3 cellular contexts compared by ENCODE assay signal in genomic region chr9:107109324-107109723, GRCh38.
"Had no signal": no experiment of that assay in that cellular context is flagged by ENCODE, and none has a peak within 500 bp of the region (broad histone marks: within the 10 kb centered on the region; RNA-seq: fewer than 3 reads in every experiment).

No MANE protein-coding gene starts in this region.

- H3K4me3 ChIP-seq: GM12878 had no signal

- DNase-seq: GDM1, GF-D8 had no signal

- ATAC-seq: GM12878 had no signal
